Comparison of ENCODE assay signal across 31 cellular contexts in genomic region chr7:1736469-1736817, GRCh38.
"Had no signal": no experiment of that assay in that cellular context is flagged by ENCODE, and none has a peak within 500 bp of the region (broad histone marks: within the 10 kb centered on the region; RNA-seq: fewer than 3 reads in every experiment).

No MANE protein-coding gene starts in this region.

- H3K27ac ChIP-seq: adrenal gland, body of pancreas, esophagus muscularis mucosa, foreskin keratinocyte, gastrocnemius medialis, heart left ventricle had no signal

- H3K9me3 ChIP-seq: adrenal gland, body of pancreas, esophagus muscularis mucosa, gastrocnemius medialis, heart left ventricle had no signal

- H3K36me3 ChIP-seq: adrenal gland, esophagus muscularis mucosa, gastrocnemius medialis, heart left ventricle had no signal

- DNase-seq: activated CD4-positive, alpha-beta memory T cell treated with anti-CD3 and anti-CD28 coated beads, Interleukin-2, amount 10 ng/mL, durations not matched to agents 7 days and 5 days; activated CD4-positive, alpha-beta T cell treated with anti-CD3 and anti-CD28 coated beads for 1 hour; activated CD4-positive, alpha-beta T cell treated with anti-CD3 and anti-CD28 coated beads for 4 hours; activated CD4-positive, alpha-beta T cell treated with anti-CD3 and anti-CD28 coated beads, Interleukin-2, amount 10 ng/mL, durations not matched to agents 7 days and 5 days; activated CD4-positive, alpha-beta T cell treated with anti-CD3 and anti-CD28 coated beads, Interleukin-2, amount 50 U/mL, for 4 hours; activated CD8-positive, alpha-beta memory T cell treated with anti-CD3 and anti-CD28 coated beads, Interleukin-2, amount 50 U/mL, for 48 hours; activated effector memory CD4-positive, alpha-beta T cell treated with Interleukin-2 at 50 U/mL for 16 hours; activated gamma-delta T cell treated with Interleukin-2 at 50 U/mL for 16 hours; activated naive CD4-positive, alpha-beta T cell treated with Interleukin-2 at 50 U/mL for 16 hours; activated naive CD8-positive, alpha-beta T cell treated with anti-CD3 and anti-CD28 coated beads for 36 hours; activated naive CD8-positive, alpha-beta T cell treated with anti-CD3 and anti-CD28 coated beads, Interleukin-2, amount 50 U/mL, for 24 hours; activated T-cell treated with anti-CD3 and anti-CD28 coated beads for 4 hours; activated T-cell treated with anti-CD3 and anti-CD28 coated beads, Interleukin-2, amount 50 U/mL, for 24 hours; activated T-cell treated with anti-CD3 and anti-CD28 coated beads, Interleukin-2, amount 50 U/mL, for 72 hours; adrenal gland; amygdala; aorta; body of pancreas; caudate nucleus; cortex of kidney; dermis blood vessel endothelial cell; effector CD4-positive, alpha-beta T cell; effector memory CD8-positive, alpha-beta T cell; erythroblast; foreskin keratinocyte; gastrocnemius medialis; glutamatergic neuron; heart left ventricle; T-helper 2 cell had no signal

- H3K27me3 ChIP-seq: adrenal gland, body of pancreas, gastrocnemius medialis, heart left ventricle had no signal

- H3K4me3 ChIP-seq: adrenal gland, body of pancreas, esophagus muscularis mucosa, gastrocnemius medialis, heart left ventricle had no signal

- H3K4me1 ChIP-seq: adrenal gland, body of pancreas, foreskin keratinocyte had no signal

- FAIRE-seq: colon had no signal

- ATAC-seq: activated naive CD8-positive, alpha-beta T cell treated with anti-CD3 and anti-CD28 coated beads, Interleukin-2, amount 50 U/mL, for 24 hours; activated T-cell treated with anti-CD3 and anti-CD28 coated beads, Interleukin-2, amount 50 U/mL, for 72 hours; body of pancreas; effector memory CD8-positive, alpha-beta T cell; foreskin keratinocyte; gastrocnemius medialis; heart left ventricle had no signal
